1 cellular context compared by ENCODE assay signal in genomic region chr17:42681976-42682375, GRCh38.
TF ChIP-seq lines count a peak whose summit lies in the region.

No MANE protein-coding gene starts in this region.

TF ChIP-seq in HepG2, 621 proteins besides CTCF, POLR2A, EP300 and RAD21:
- TF ChIP-seq FOXO4 (CRISPR knock-in tag; conservative IDR thresholded peaks at IDR 0.05) (0 out of 2 replicates have a peak, but pooled peaks have one; percentile 32), ZFP36 (IDR thresholded peaks at IDR 0.05; ENCODE audit: borderline replicate concordance, low read depth, low read length, partially characterized antibody) (peak; percentile 62), U2AF2 (IDR thresholded peaks at IDR 0.05; ENCODE audit: low read depth, low read length) (peak; percentile 70; the same call in 1 of the 2 replicates), MTERF4 (CRISPR knock-in tag; IDR thresholded peaks at IDR 0.05) (no peak), CHD4 (IDR thresholded peaks at IDR 0.05; ENCODE audit: borderline replicate concordance, low read length) (peak; percentile 53; the same call in 1 of the 2 replicates), ZNF224 (CRISPR knock-in tag; IDR thresholded peaks at IDR 0.05) (0 out of 2 replicates have a peak, but pooled peaks have one; percentile 13), ZNF362 (CRISPR knock-in tag; IDR thresholded peaks at IDR 0.05; ENCODE audit: borderline replicate concordance) (no peak), ZMYM3 (CRISPR knock-in tag; IDR thresholded peaks at IDR 0.05) (peak; percentile 98), ZNF768 (CRISPR knock-in tag; IDR thresholded peaks at IDR 0.05) (peak; percentile 93; the same call in 1 of the 2 replicates), PITX1 (CRISPR knock-in tag; IDR thresholded peaks at IDR 0.05) (no peak), ZFP1 (CRISPR knock-in tag; IDR thresholded peaks at IDR 0.05) (0 out of 2 replicates have a peak, but pooled peaks have one; percentile 12), JUNB (CRISPR knock-in tag; IDR thresholded peaks at IDR 0.05; ENCODE audit: borderline replicate concordance) (no peak), HNRNPK (IDR thresholded peaks at IDR 0.05; ENCODE audit: low read depth, low read length, poor library complexity, severe bottlenecking) (peak; percentile 82), ADNP (CRISPR knock-in tag; IDR thresholded peaks at IDR 0.05) (peak; percentile 58), RCOR2 (CRISPR knock-in tag; IDR thresholded peaks at IDR 0.05) (peak; percentile 87)
